In the genomic region with DNA sequence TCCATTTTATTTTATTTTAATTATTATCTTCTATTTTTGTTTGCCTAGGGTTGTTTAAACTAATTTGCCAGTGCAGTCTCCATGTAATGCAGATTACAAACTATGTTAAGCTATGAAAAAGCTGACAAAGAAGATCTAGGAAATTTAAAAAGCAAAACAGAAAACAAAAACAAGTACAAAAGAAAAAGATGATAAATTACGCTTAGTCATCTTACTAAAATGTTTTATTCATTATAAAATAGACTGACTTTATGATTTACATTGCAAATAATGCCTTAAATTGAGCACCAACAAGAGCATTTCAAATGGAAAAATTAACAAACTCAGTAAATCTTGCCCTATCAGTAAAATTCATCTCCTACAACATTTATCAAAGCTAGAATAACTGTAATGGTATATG, we compare ENCODE assay signal across 2 cellular contexts.
TF ChIP-seq lines count a peak whose summit lies in the region.

No MANE protein-coding gene starts in this region.

TF ChIP-seq in HepG2, 621 proteins besides CTCF, POLR2A, EP300 and RAD21:
- TF ChIP-seq MAFK (conservative IDR thresholded peaks at IDR 0.05 in 1 of 2, IDR thresholded peaks at IDR 0.05 in 1 of 2; ENCODE audit: low read length in 2 of 2) (peak; percentile 22 to 48; a peak in 2 of 4 replicates), ZNF224 (CRISPR knock-in tag; IDR thresholded peaks at IDR 0.05) (no peak)

TF ChIP-seq in K562, 482 proteins besides CTCF, POLR2A, EP300 and RAD21:
- TF ChIP-seq, protein P1, sequence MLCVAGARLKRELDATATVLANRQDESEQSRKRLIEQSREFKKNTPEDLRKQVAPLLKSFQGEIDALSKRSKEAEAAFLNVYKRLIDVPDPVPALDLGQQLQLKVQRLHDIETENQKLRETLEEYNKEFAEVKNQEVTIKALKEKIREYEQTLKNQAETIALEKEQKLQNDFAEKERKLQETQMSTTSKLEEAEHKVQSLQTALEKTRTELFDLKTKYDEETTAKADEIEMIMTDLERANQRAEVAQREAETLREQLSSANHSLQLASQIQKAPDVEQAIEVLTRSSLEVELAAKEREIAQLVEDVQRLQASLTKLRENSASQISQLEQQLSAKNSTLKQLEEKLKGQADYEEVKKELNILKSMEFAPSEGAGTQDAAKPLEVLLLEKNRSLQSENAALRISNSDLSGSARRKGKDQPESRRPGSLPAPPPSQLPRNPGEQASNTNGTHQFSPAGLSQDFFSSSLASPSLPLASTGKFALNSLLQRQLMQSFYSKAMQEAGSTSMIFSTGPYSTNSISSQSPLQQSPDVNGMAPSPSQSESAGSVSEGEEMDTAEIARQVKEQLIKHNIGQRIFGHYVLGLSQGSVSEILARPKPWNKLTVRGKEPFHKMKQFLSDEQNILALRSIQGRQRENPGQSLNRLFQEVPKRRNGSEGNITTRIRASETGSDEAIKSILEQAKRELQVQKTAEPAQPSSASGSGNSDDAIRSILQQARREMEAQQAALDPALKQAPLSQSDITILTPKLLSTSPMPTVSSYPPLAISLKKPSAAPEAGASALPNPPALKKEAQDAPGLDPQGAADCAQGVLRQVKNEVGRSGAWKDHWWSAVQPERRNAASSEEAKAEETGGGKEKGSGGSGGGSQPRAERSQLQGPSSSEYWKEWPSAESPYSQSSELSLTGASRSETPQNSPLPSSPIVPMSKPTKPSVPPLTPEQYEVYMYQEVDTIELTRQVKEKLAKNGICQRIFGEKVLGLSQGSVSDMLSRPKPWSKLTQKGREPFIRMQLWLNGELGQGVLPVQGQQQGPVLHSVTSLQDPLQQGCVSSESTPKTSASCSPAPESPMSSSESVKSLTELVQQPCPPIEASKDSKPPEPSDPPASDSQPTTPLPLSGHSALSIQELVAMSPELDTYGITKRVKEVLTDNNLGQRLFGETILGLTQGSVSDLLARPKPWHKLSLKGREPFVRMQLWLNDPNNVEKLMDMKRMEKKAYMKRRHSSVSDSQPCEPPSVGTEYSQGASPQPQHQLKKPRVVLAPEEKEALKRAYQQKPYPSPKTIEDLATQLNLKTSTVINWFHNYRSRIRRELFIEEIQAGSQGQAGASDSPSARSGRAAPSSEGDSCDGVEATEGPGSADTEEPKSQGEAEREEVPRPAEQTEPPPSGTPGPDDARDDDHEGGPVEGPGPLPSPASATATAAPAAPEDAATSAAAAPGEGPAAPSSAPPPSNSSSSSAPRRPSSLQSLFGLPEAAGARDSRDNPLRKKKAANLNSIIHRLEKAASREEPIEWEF (CRISPR knock-in tag; IDR thresholded peaks at IDR 0.05) = no peak
- TF ChIP-seq EGR1 (conservative IDR thresholded peaks at IDR 0.05) (no peak), KDM4B (IDR thresholded peaks at IDR 0.05; ENCODE audit: borderline replicate concordance in 2 of 2, low read depth in 1 of 2) (no peak), ZNF316 (IDR thresholded peaks at IDR 0.05) (peak; percentile 87), C11orf30 (IDR thresholded peaks at IDR 0.05; ENCODE audit: low read depth) (peak; percentile 61), MAFG (tag; conservative IDR thresholded peaks at IDR 0.05) (peak; percentile 72), MED1 (CRISPR knock-in tag; IDR thresholded peaks at IDR 0.05; ENCODE audit: borderline replicate concordance) (no peak), RBM25 (IDR thresholded peaks at IDR 0.05; ENCODE audit: low read depth, low read length, severe bottlenecking) (no peak), NFE2L1 (tag; IDR thresholded peaks at IDR 0.05; ENCODE audit: borderline replicate concordance, low read depth) (peak; percentile 47; the same call in 1 of the 2 replicates), MAFK (IDR thresholded peaks at IDR 0.05; ENCODE audit: low read length) (peak; percentile 25; the same call in 1 of the 2 replicates), RB1 (IDR thresholded peaks at IDR 0.05; ENCODE audit: low read depth) (no peak), ZNF384 (IDR thresholded peaks at IDR 0.05; ENCODE audit: low read depth, low read length) (no peak), JUNB (CRISPR knock-in tag; conservative IDR thresholded peaks at IDR 0.05) (no peak), XRCC4 (IDR thresholded peaks at IDR 0.05; ENCODE audit: extremely low read depth, insufficient read depth, insufficient read length) (no peak)
- TF ChIP-seq, protein P2, sequence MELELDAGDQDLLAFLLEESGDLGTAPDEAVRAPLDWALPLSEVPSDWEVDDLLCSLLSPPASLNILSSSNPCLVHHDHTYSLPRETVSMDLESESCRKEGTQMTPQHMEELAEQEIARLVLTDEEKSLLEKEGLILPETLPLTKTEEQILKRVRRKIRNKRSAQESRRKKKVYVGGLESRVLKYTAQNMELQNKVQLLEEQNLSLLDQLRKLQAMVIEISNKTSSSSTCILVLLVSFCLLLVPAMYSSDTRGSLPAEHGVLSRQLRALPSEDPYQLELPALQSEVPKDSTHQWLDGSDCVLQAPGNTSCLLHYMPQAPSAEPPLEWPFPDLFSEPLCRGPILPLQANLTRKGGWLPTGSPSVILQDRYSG (tag; conservative IDR thresholded peaks at IDR 0.05; ENCODE audit: low read depth) = no peak
TF ChIP-seq in K562: peak in this region for 5.
